In genomic region chr17:46047398-46047797, GRCh38 we compare ENCODE assay signal across 17 cellular contexts. TPM values are rescaled to one million over a fixed set of nuclear protein-coding genes. Genes with fewer than 3 reads are reported as not detected.
DNase-seq lines count a peak whose midpoint lies in the region; ATAC-seq, FAIRE-seq and TF ChIP-seq lines count a peak whose summit lies in the region.
"Had no signal": no experiment of that assay in that cellular context is flagged by ENCODE, and none has a peak within 500 bp of the region (broad histone marks: within the 10 kb centered on the region; RNA-seq: fewer than 3 reads in every experiment).

No MANE protein-coding gene starts in this region.

- TF ChIP-seq CTCF in astrocyte (IDR thresholded peaks at IDR 0.05; ENCODE audit: insufficient read depth, low read depth, low read length), result no peak
- TF ChIP-seq CTCF in vagina (IDR thresholded peaks at IDR 0.05), result no peak
- TF ChIP-seq CTCF in heart left ventricle (IDR thresholded peaks at IDR 0.05), result no peak

- H3K9me3 Mint-ChIP-seq in activated CD8-positive, alpha-beta memory T cell treated with anti-CD3 and anti-CD28 coated beads, Interleukin-2, amount 10 ng/mL, durations not matched to agents 7 days and 5 days (ENCODE audit: low read depth), result no peaks in the 10 kb centered on the region
- peaks cover 2% of the 10 kb centered on the region for H3K9me3 Mint-ChIP-seq in astrocyte (ENCODE audit: unreplicated experiment)

- peaks cover 38% of the 10 kb centered on the region for H4K20me1 ChIP-seq in astrocyte (ENCODE audit: insufficient read depth, low read length)

- H3K9ac ChIP-seq in astrocyte (ENCODE audit: low read length) (no peak overlapping the region), muscle layer of colon (ENCODE audit: low read length) (no peak overlapping the region)
- H3K9ac ChIP-seq: BLaER1 treated with 17β-estradiol and CSF1 and Interleukin-3, amounts not matched to agents 10 nM and 100 nM had no signal

- peaks cover 51% of the 10 kb centered on the region for H3K36me3 Mint-ChIP-seq in activated CD8-positive, alpha-beta memory T cell treated with anti-CD3 and anti-CD28 coated beads, Interleukin-2, amount 10 ng/mL, durations not matched to agents 7 days and 5 days
- H3K36me3 Mint-ChIP-seq in astrocyte (ENCODE audit: low read depth, unreplicated experiment), result peaks cover 29% of the 10 kb centered on the region

- no peak for FAIRE-seq in astrocyte (lab: Jason Lieb, UNC)

- H2AFZ ChIP-seq in astrocyte (ENCODE audit: low read depth, low read length), result no peak overlapping the region

- H3K27me3 ChIP-seq in astrocyte (ENCODE audit: insufficient read depth, low read length) (no peaks in the 10 kb centered on the region), muscle layer of colon (ENCODE audit: control insufficient read depth in 1 of 2, insufficient read depth in 2 of 2, low read length in 2 of 2) (no peaks in the 10 kb centered on the region), vagina (no peaks in the 10 kb centered on the region), heart left ventricle (no peaks in the 10 kb centered on the region)
- H3K27me3 ChIP-seq: BLaER1 treated with 17β-estradiol and CSF1 and Interleukin-3, amounts not matched to agents 10 nM and 100 nM; Peyer's patch had no signal

- H3K4me1 Mint-ChIP-seq in activated CD8-positive, alpha-beta memory T cell treated with anti-CD3 and anti-CD28 coated beads, Interleukin-2, amount 10 ng/mL, durations not matched to agents 7 days and 5 days, result peaks cover 16% of the 10 kb centered on the region
- H3K4me1 Mint-ChIP-seq in astrocyte (ENCODE audit: low read depth, unreplicated experiment), result peaks cover 30% of the 10 kb centered on the region

- H3K4me1 ChIP-seq in astrocyte (ENCODE audit: insufficient read depth, low read length), result peaks cover 3% of the 10 kb centered on the region
- peaks cover 23% of the 10 kb centered on the region for H3K4me1 ChIP-seq in muscle layer of colon (ENCODE audit: insufficient read depth, low read length)
- H3K4me1 ChIP-seq in vagina, result peaks cover 22% of the 10 kb centered on the region
- H3K4me1 ChIP-seq in heart left ventricle, result peaks cover 0 to 46% (median 16%) of the 10 kb centered on the region in 12 donors
- H3K4me1 ChIP-seq: BLaER1 treated with 17β-estradiol and CSF1 and Interleukin-3, amounts not matched to agents 10 nM and 100 nM had no signal

- H3K27me3 Mint-ChIP-seq in activated CD8-positive, alpha-beta memory T cell treated with anti-CD3 and anti-CD28 coated beads, Interleukin-2, amount 10 ng/mL, durations not matched to agents 7 days and 5 days, result no peaks in the 10 kb centered on the region
- no peaks in the 10 kb centered on the region for H3K27me3 Mint-ChIP-seq in astrocyte (ENCODE audit: low read depth, unreplicated experiment)

- intact Hi-C loops in vagina (cut with DNase I), result loop anchor here (5.0 kb wide), 1 partner anchor 145 kb away; the partner anchor contains the start of gene KANSL1
- intact Hi-C loops in sciatic nerve (cut with DNase I), result loop anchor here (5.0 kb wide), 1 partner anchor 145 kb away; the partner anchor contains the start of gene KANSL1
- intact Hi-C loops in heart left ventricle (cut with DNase I), result loop anchor here in 2 of 10 donors (2.0 to 5.0 kb wide), 2 partner anchors 135 to 145 kb away; partner anchors contain the start of gene KANSL1 (in 1 of the 2)

- H3K27ac ChIP-seq in astrocyte (ENCODE audit: low read depth, low read length) (no peak overlapping the region), muscle layer of colon (ENCODE audit: low read depth, low read length) (peak overlapping the region; percentile 40), vagina (peak overlapping the region; percentile 55), heart left ventricle (peak overlapping the region in 1 of 12 donors; percentile 48)
- H3K27ac ChIP-seq: 22Rv1; BLaER1 treated with 17β-estradiol and CSF1 and Interleukin-3, amounts not matched to agents 10 nM and 100 nM; Peyer's patch had no signal

- no peak for ATAC-seq in activated CD8-positive, alpha-beta memory T cell treated with anti-CD3 and anti-CD28 coated beads, Interleukin-2, amount 10 ng/mL, durations not matched to agents 7 days and 5 days
- no peak for ATAC-seq in sciatic nerve
- no peak for ATAC-seq in heart left ventricle
- ATAC-seq in stimulated activated naive CD8-positive, alpha-beta T cell treated with anti-CD3 and anti-CD28 coated beads, Interleukin-15, Interleukin-2, amounts not matched to agents 100 U/mL and 50 U/mL, for 24 hours, result no peak

- TF ChIP-seq POLR2A in vagina (IDR thresholded peaks at IDR 0.05) (no peak), heart left ventricle (IDR thresholded peaks at IDR 0.05) (no peak)

- H3K79me2 ChIP-seq in astrocyte (ENCODE audit: insufficient read depth, low read length), result peaks cover 19% of the 10 kb centered on the region

- 96 to 100% (median 97%) methylated on average over 5 of the region's 5 CpGs for WGBS in heart left ventricle, 4 donors

- DNase-seq in activated CD8-positive, alpha-beta memory T cell treated with anti-CD3 and anti-CD28 coated beads, Interleukin-2, amount 10 ng/mL, durations not matched to agents 7 days and 5 days, result no peak
- no peak for DNase-seq in activated CD8-positive, alpha-beta memory T cell treated with anti-CD3 and anti-CD28 coated beads, Interleukin-2, amount 50 U/mL, for 4 hours
- DNase-seq in astrocyte (ENCODE audit: low read depth), result no peak
- no peak for DNase-seq in vagina (ENCODE audit: extremely low spot score in 2 of 2)
- no peak for DNase-seq in sciatic nerve (ENCODE audit: low spot score)
- DNase-seq in heart left ventricle, result no peak
- no peak for DNase-seq in stimulated activated naive CD8-positive, alpha-beta T cell treated with anti-CD3 and anti-CD28 coated beads, Interleukin-15, Interleukin-2, amounts not matched to agents 100 U/mL and 50 U/mL, for 24 hours
- DNase-seq: Kasumi-1, NCI-H1930, NCI-H2171 treated with DMSO at 0.1 percent for 48 hours, Peyer's patch, Right ventricle myocardium superior had no signal

- H3K9me3 ChIP-seq in astrocyte (ENCODE audit: insufficient read depth, low read depth, low read length) (no peaks in the 10 kb centered on the region), muscle layer of colon (ENCODE audit: low read length) (no peaks in the 10 kb centered on the region), vagina (no peaks in the 10 kb centered on the region), heart left ventricle (no peaks in the 10 kb centered on the region)
- H3K9me3 ChIP-seq: BLaER1 treated with 17β-estradiol and CSF1 and Interleukin-3, amounts not matched to agents 10 nM and 100 nM; Peyer's patch had no signal

- H3K4me2 ChIP-seq in astrocyte (ENCODE audit: low read length), result no peak overlapping the region
- H3K4me2 ChIP-seq: BLaER1 treated with 17β-estradiol and CSF1 and Interleukin-3, amounts not matched to agents 10 nM and 100 nM had no signal

- CTCF ChIA-PET in activated CD8-positive, alpha-beta memory T cell treated with anti-CD3 and anti-CD28 coated beads, Interleukin-2, amount 10 ng/mL, durations not matched to agents 7 days and 5 days (lab: Charles Lee), result interaction anchor here (0.9 to 2.1 kb wide), 5 partner anchors 11 to 164 kb away, joined by 3 to 6 read pairs (median 3); no protein-coding TSS in a partner anchor

- H3K27ac Mint-ChIP-seq in activated CD8-positive, alpha-beta memory T cell treated with anti-CD3 and anti-CD28 coated beads, Interleukin-2, amount 10 ng/mL, durations not matched to agents 7 days and 5 days, result peak overlapping the region; percentile 52
- peak overlapping the region; percentile 26 for H3K27ac Mint-ChIP-seq in astrocyte (ENCODE audit: unreplicated experiment)

- no peak overlapping the region for H3K4me3 ChIP-seq in astrocyte (ENCODE audit: insufficient read depth, low read depth, low read length)
- H3K4me3 ChIP-seq in muscle layer of colon (ENCODE audit: low read depth in 1 of 2, low read length in 2 of 2), result no peak overlapping the region
- no peak overlapping the region for H3K4me3 ChIP-seq in vagina
- no peak overlapping the region for H3K4me3 ChIP-seq in heart left ventricle
- H3K4me3 ChIP-seq: BLaER1 treated with 17β-estradiol and CSF1 and Interleukin-3, amounts not matched to agents 10 nM and 100 nM; Peyer's patch had no signal

- peaks cover 44% of the 10 kb centered on the region for H3K36me3 ChIP-seq in astrocyte (ENCODE audit: insufficient read depth, low read length)
- H3K36me3 ChIP-seq in muscle layer of colon (ENCODE audit: insufficient read depth, low read length), result peaks cover 42% of the 10 kb centered on the region
- H3K36me3 ChIP-seq in vagina, result peaks cover 0 to 48% of the 10 kb centered on the region in 2 donors
- H3K36me3 ChIP-seq in heart left ventricle, result peaks cover 2 to 94% (median 68%) of the 10 kb centered on the region in 9 donors

- H3K4me3 Mint-ChIP-seq in activated CD8-positive, alpha-beta memory T cell treated with anti-CD3 and anti-CD28 coated beads, Interleukin-2, amount 10 ng/mL, durations not matched to agents 7 days and 5 days, result no peak overlapping the region
- no peak overlapping the region for H3K4me3 Mint-ChIP-seq in astrocyte (ENCODE audit: unreplicated experiment)

RNA-seq across cellular contexts. Expression of gene STH, which starts 48.3 kb away (rescaled TPM):
- not detected for total RNA-seq in activated CD8-positive, alpha-beta memory T cell treated with anti-CD3 and anti-CD28 coated beads, Interleukin-2, amount 10 ng/mL, durations not matched to agents 7 days and 5 days
- total RNA-seq in astrocyte, result not detected in 2 replicates
- total RNA-seq in vagina, result not detected
- not detected for total RNA-seq in sciatic nerve
- under 1 TPM in 1 of 9 donors, not detected in 8; 0.56 TPM for total RNA-seq in heart left ventricle
- 1 to 10 TPM in 1 of 2 donors, not detected in 1; 1.6 TPM for polyA plus RNA-seq in heart left ventricle
- total RNA-seq: H4, NCI-H460, Peyer's patch, Right ventricle myocardium superior had no signal
